Comparison of ENCODE assay signal across 9 cellular contexts in the genomic region with DNA sequence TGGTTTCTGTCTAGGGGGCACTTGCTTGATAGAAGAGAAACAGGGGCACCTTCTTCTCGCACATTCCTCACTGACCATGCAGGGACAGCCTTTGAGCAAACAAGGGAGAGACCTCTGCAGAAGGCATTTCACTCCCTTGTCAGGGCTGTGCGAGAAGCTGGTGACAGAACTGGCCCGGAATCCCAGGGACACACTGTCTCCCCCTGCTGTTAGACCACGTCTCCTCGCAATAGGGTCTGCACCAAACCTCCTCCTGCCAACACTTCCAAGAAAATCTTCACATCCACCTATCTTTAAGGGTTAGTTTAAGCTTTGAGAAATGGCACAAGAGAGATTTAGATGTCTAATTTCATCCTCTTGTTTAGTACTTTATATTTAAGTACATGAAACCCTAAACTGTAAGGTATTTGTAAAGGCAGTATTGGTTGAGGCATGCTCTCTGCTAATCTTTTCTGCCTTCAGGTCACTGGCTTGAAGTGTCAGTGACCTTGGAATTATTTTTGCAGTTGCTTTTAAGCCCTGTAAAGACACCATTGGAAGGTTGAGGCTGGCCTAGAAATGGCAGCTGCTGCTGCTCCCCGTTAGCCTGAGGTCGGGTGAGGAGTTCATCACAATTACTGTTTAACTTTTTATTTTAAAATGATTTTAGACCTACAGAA. TPM values are rescaled to one million over a fixed set of nuclear protein-coding genes. Genes with fewer than 3 reads are reported as not detected.
DNase-seq lines count a peak whose midpoint lies in the region; ATAC-seq, FAIRE-seq and TF ChIP-seq lines count a peak whose summit lies in the region.
"Had no signal": no experiment of that assay in that cellular context is flagged by ENCODE, and none has a peak within 500 bp of the region (broad histone marks: within the 10 kb centered on the region; RNA-seq: fewer than 3 reads in every experiment).

No MANE protein-coding gene starts in this region.

- no peak overlapping the region for H2BK15ac ChIP-seq in mesenchymal stem cell (ENCODE audit: low read depth, poor library complexity, severe bottlenecking)

- peaks cover 0 to 49% of the 10 kb centered on the region in 2 experiments for H3K27me3 ChIP-seq in mesenchymal stem cell (ENCODE audit: control insufficient read depth in 1 of 2, insufficient read depth in 1 of 2, low read length in 2 of 2)

- H4K8ac ChIP-seq in mesenchymal stem cell (ENCODE audit: low read length) = no peak overlapping the region

- H3K4me2 ChIP-seq in mesenchymal stem cell (ENCODE audit: low read length, poor library complexity, severe bottlenecking) = no peak overlapping the region

- no peak overlapping the region for H2BK5ac ChIP-seq in mesenchymal stem cell (ENCODE audit: low read depth, low read length, poor library complexity, severe bottlenecking)

- peak; percentile 48 for FAIRE-seq in GM19239 (lab: Jason Lieb, UNC)

- no peak overlapping the region for H3K23ac ChIP-seq in mesenchymal stem cell (ENCODE audit: low read length in 2 of 2)

- no peak overlapping the region for H4K91ac ChIP-seq in mesenchymal stem cell (ENCODE audit: low read length)

- no peaks in the 10 kb centered on the region for H3K9me3 ChIP-seq in mesenchymal stem cell (ENCODE audit: control insufficient read depth, low read length)

- H2AK5ac ChIP-seq in mesenchymal stem cell (ENCODE audit: low read length, severe bottlenecking) = no peak overlapping the region

- no peaks in the 10 kb centered on the region for H3K79me1 ChIP-seq in mesenchymal stem cell (replicated peaks; ENCODE audit: low read length, poor library complexity, severe bottlenecking)

- H3K36me3 ChIP-seq in mesenchymal stem cell (ENCODE audit: control insufficient read depth in 1 of 2, insufficient read depth in 2 of 2, low read depth in 1 of 2, low read length in 2 of 2) = no peaks in the 10 kb centered on the region

- ATAC-seq in GM19035 (IDR thresholded peaks at IDR 0.05; ENCODE audit: unreplicated experiment) = no peak

- H3K27ac ChIP-seq in mesenchymal stem cell (ENCODE audit: low read length, poor library complexity, severe bottlenecking) = no peak overlapping the region
- H3K27ac ChIP-seq: epithelial cell of prostate had no signal

- no peak overlapping the region for H2BK12ac ChIP-seq in mesenchymal stem cell (ENCODE audit: low read length in 2 of 2)

- H3K4ac ChIP-seq in mesenchymal stem cell (ENCODE audit: low read depth in 1 of 2, low read length in 2 of 2) = no peak overlapping the region

- no peak overlapping the region for H3K18ac ChIP-seq in mesenchymal stem cell (ENCODE audit: low read depth in 1 of 2, low read length in 2 of 2)

- 23% methylated on average over 3 of the region's 7 CpGs for WGBS in mesenchymal stem cell

- peak; percentile 57 for DNase-seq in Ammon's horn (ENCODE audit: low spot score)
- no peak for DNase-seq in GM19239 (ENCODE audit: insufficient read length, low spot score)
- DNase-seq in OCI-M1 (lab: John Stamatoyannopoulos, UW) = peak; percentile 69
- peak; percentile 37 to 40 for DNase-seq in cardiac fibroblast (ENCODE audit: low read depth in 2 of 2)
- DNase-seq in mesenchymal stem cell = peak; percentile 51
- DNase-seq in NCI-H1048 (lab: John Stamatoyannopoulos, UW) = no peak
- no peak for DNase-seq in SW 1271 (lab: John Stamatoyannopoulos, UW)

- H3K9ac ChIP-seq in mesenchymal stem cell (ENCODE audit: low read length) = no peak overlapping the region

- no peak overlapping the region for H2BK120ac ChIP-seq in mesenchymal stem cell (ENCODE audit: low read depth, low read length)

- H2AFZ ChIP-seq in mesenchymal stem cell (ENCODE audit: low read depth, low read length) = no peak overlapping the region

- H3K4me3 ChIP-seq in cardiac fibroblast (replicated peaks in 1 of 2; ENCODE audit: low read depth in 2 of 2, low read length in 2 of 2) (no peak overlapping the region), mesenchymal stem cell (ENCODE audit: insufficient read depth in 1 of 2, low read depth in 1 of 2, low read length in 2 of 2) (no peak overlapping the region)

- peak; percentile 73 for TF ChIP-seq CTCF in cardiac fibroblast (IDR thresholded peaks at IDR 0.05; ENCODE audit: low read depth, low read length)

- H3K4me1 ChIP-seq in mesenchymal stem cell (ENCODE audit: control insufficient read depth, insufficient read depth, low read depth, low read length) = peaks cover 12% of the 10 kb centered on the region

- no peak overlapping the region for H3K14ac ChIP-seq in mesenchymal stem cell (ENCODE audit: low read length in 2 of 2)

RNA-seq across cellular contexts. Expression of a gene that starts 37.0 kb away (rescaled TPM):
- polyA plus RNA-seq in mesenchymal stem cell (2013, experiment 1 of 2) = 0.68 TPM
- polyA plus RNA-seq in mesenchymal stem cell (2013, experiment 2 of 2) = 0.55 TPM

Comparison
In these comparisons a context has a peak if more than half of its experiments do, and no peak if none do; other contexts are left out.
1. DNase-seq: peak in Ammon's horn (single experiment), OCI-M1 (single experiment), cardiac fibroblast (2 of 2) and mesenchymal stem cell (single experiment); none in GM19239 (single experiment), NCI-H1048 (single experiment) and SW 1271 (0 of 2).